37 cellular contexts compared by ENCODE assay signal in the genomic region with DNA sequence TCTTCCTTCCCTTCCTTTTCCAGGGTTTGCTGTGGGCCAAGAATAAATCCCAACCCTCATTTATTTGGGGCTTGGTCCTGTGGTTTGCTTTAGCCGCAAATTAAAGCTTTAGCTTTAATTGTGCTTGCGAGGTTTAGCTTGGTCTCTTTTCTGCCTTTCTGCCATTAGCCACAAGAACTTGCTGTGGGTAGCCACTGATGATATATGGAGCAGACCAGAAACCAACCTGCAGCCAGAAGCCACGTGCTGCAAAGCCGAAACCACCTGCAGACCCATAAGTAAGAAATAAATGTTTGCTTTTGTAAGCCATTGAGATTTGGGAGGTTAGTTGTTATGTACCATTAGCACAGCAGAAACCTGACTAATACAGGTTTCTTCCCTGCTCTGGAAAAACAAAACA.
"Had no signal": no experiment of that assay in that cellular context is flagged by ENCODE, and none has a peak within 500 bp of the region (broad histone marks: within the 10 kb centered on the region; RNA-seq: fewer than 3 reads in every experiment).

No MANE protein-coding gene starts in this region.

- H3K4me1 Mint-ChIP-seq: activated B cell treated with CpG ODN at 0.5 μM for 24 hours; brain; central memory CD8-positive, alpha-beta T cell had no signal

- H3K27me3 Mint-ChIP-seq: activated B cell treated with CpG ODN at 0.5 μM for 24 hours; activated CD4-positive, alpha-beta memory T cell treated with anti-CD3 and anti-CD28 coated beads for 36 hours; activated CD4-positive, alpha-beta T cell treated with anti-CD3 and anti-CD28 coated beads, Interleukin-2, amount 10 ng/mL, durations not matched to agents 24 days and 14 days; activated CD8-positive, alpha-beta T cell treated with anti-CD3 and anti-CD28 coated beads for 36 hours; activated naive CD4-positive, alpha-beta T cell treated with anti-CD3 and anti-CD28 coated beads, Interleukin-2, amount 10 ng/mL, durations not matched to agents 7 days and 5 days; activated naive CD4-positive, alpha-beta T cell treated with anti-CD3 and anti-CD28 coated beads, Interleukin-2, amount 50 U/mL, for 24 hours; activated naive CD8-positive, alpha-beta T cell; activated naive CD8-positive, alpha-beta T cell treated with anti-CD3 and anti-CD28 coated beads, Interleukin-2, amount 10 ng/mL, durations not matched to agents 7 days and 5 days; activated naive CD8-positive, alpha-beta T cell treated with anti-CD3 and anti-CD28 coated beads, Interleukin-2, amount 50 U/mL, for 24 hours; brain; central memory CD8-positive, alpha-beta T cell had no signal

- H3K9me3 ChIP-seq: ascending aorta had no signal

- H3K9me3 Mint-ChIP-seq: activated B cell treated with CpG ODN at 0.5 μM for 24 hours; activated CD4-positive, alpha-beta memory T cell treated with anti-CD3 and anti-CD28 coated beads for 36 hours; activated CD8-positive, alpha-beta T cell treated with anti-CD3 and anti-CD28 coated beads for 36 hours; activated naive CD4-positive, alpha-beta T cell treated with anti-CD3 and anti-CD28 coated beads, Interleukin-2, amount 50 U/mL, for 24 hours; activated naive CD8-positive, alpha-beta T cell treated with anti-CD3 and anti-CD28 coated beads, Interleukin-2, amount 10 ng/mL, durations not matched to agents 7 days and 5 days; activated naive CD8-positive, alpha-beta T cell treated with anti-CD3 and anti-CD28 coated beads, Interleukin-2, amount 50 U/mL, for 24 hours; activated T-cell treated with anti-CD3 and anti-CD28 coated beads, Interleukin-2, amount 50 U/mL, for 4 hours; activated T-cell treated with anti-CD3 and anti-CD28 coated beads, Interleukin-2, amount 50 U/mL, for 72 hours; activated T-helper 2 cell treated with anti-CD3 and anti-CD28 coated beads, Interferon-gamma antibody, Interleukin-2, Interleukin-4, amounts not matched to agents 10 μg/mL and 5 μg/mL and 100 μg/mL, durations not matched to agents 14 hours and 24 hours and 36 hours; brain; central memory CD8-positive, alpha-beta T cell; T-helper 1 cell treated with Interleukin-12 subunit alpha and Interleukin-12 subunit beta and Interleukin-4 antibody, amounts not matched to agents 30 μg/mL and 1 μg/mL, for 36 hours; T-helper 2 cell treated with Interferon-gamma antibody and Interleukin-4, amounts not matched to agents 5 μg/mL and 100 μg/mL, for 36 hours had no signal

- FAIRE-seq: bronchial epithelial cell, TTC549 had no signal

- H3K36me3 Mint-ChIP-seq: activated CD4-positive, alpha-beta memory T cell treated with anti-CD3 and anti-CD28 coated beads for 36 hours; activated naive CD4-positive, alpha-beta T cell treated with anti-CD3 and anti-CD28 coated beads, Interleukin-2, amount 10 ng/mL, durations not matched to agents 7 days and 5 days; activated naive CD4-positive, alpha-beta T cell treated with anti-CD3 and anti-CD28 coated beads, Interleukin-2, amount 50 U/mL, for 24 hours; activated naive CD8-positive, alpha-beta T cell; activated naive CD8-positive, alpha-beta T cell treated with anti-CD3 and anti-CD28 coated beads, Interleukin-2, amount 10 ng/mL, durations not matched to agents 7 days and 5 days; brain had no signal

- H3K4me1 ChIP-seq: ascending aorta had no signal

- H3K4me3 ChIP-seq: ascending aorta, cardiac muscle cell had no signal

- H3K4me3 Mint-ChIP-seq: activated B cell treated with CpG ODN at 0.5 μM for 24 hours; activated CD4-positive, alpha-beta memory T cell treated with anti-CD3 and anti-CD28 coated beads for 36 hours; activated CD4-positive, alpha-beta T cell treated with anti-CD3 and anti-CD28 coated beads, Interleukin-2, amount 10 ng/mL, durations not matched to agents 24 days and 14 days; activated CD8-positive, alpha-beta T cell treated with anti-CD3 and anti-CD28 coated beads for 36 hours; activated naive CD4-positive, alpha-beta T cell treated with anti-CD3 and anti-CD28 coated beads, Interleukin-2, amount 10 ng/mL, durations not matched to agents 7 days and 5 days; activated naive CD4-positive, alpha-beta T cell treated with anti-CD3 and anti-CD28 coated beads, Interleukin-2, amount 50 U/mL, for 24 hours; activated naive CD8-positive, alpha-beta T cell; activated naive CD8-positive, alpha-beta T cell treated with anti-CD3 and anti-CD28 coated beads, Interleukin-2, amount 10 ng/mL, durations not matched to agents 7 days and 5 days; activated naive CD8-positive, alpha-beta T cell treated with anti-CD3 and anti-CD28 coated beads, Interleukin-2, amount 50 U/mL, for 24 hours; activated T-cell treated with anti-CD3 and anti-CD28 coated beads, Interleukin-2, amount 50 U/mL, for 4 hours; activated T-cell treated with anti-CD3 and anti-CD28 coated beads, Interleukin-2, amount 50 U/mL, for 72 hours; brain; central memory CD8-positive, alpha-beta T cell; T-helper 1 cell treated with Interleukin-12 subunit alpha and Interleukin-12 subunit beta and Interleukin-4 antibody, amounts not matched to agents 30 μg/mL and 1 μg/mL, for 36 hours; T-helper 2 cell treated with Interferon-gamma antibody and Interleukin-4, amounts not matched to agents 5 μg/mL and 100 μg/mL, for 36 hours had no signal

- H3K27me3 ChIP-seq: ascending aorta, cardiac muscle cell had no signal

- DNase-seq: activated B cell treated with CpG ODN at 0.5 μM for 24 hours; activated CD4-positive, alpha-beta memory T cell treated with anti-CD3 and anti-CD28 coated beads for 36 hours; activated CD4-positive, alpha-beta T cell treated with anti-CD3 and anti-CD28 coated beads for 4 hours; activated CD4-positive, alpha-beta T cell treated with anti-CD3 and anti-CD28 coated beads, Interleukin-2, amount 10 ng/mL, durations not matched to agents 24 days and 14 days; activated CD4-positive, alpha-beta T cell treated with anti-CD3 and anti-CD28 coated beads, Interleukin-2, amount 50 U/mL, for 1 hour; activated CD4-positive, alpha-beta T cell treated with anti-CD3 and anti-CD28 coated beads, Interleukin-2, amount 50 U/mL, for 4 hours; activated CD4-positive, CD25-positive, alpha-beta regulatory T cell treated with anti-CD3 and anti-CD28 coated beads, Interleukin-2, amount 50 U/mL, for 72 hours; activated CD8-positive, alpha-beta memory T cell treated with anti-CD3 and anti-CD28 coated beads, Interleukin-2, amount 50 U/mL, for 4 hours; activated CD8-positive, alpha-beta T cell treated with anti-CD3 and anti-CD28 coated beads for 36 hours; activated effector memory CD4-positive, alpha-beta T cell treated with Interleukin-2 at 50 U/mL for 16 hours; activated gamma-delta T cell; activated naive CD4-positive, alpha-beta T cell treated with anti-CD3 and anti-CD28 coated beads, Interleukin-2, amount 10 ng/mL, durations not matched to agents 7 days and 5 days; activated naive CD4-positive, alpha-beta T cell treated with Interleukin-2 at 50 U/mL for 16 hours; activated naive CD8-positive, alpha-beta T cell treated with anti-CD3 and anti-CD28 coated beads, Interleukin-2, amount 10 ng/mL, durations not matched to agents 7 days and 5 days; activated naive CD8-positive, alpha-beta T cell treated with anti-CD3 and anti-CD28 coated beads, Interleukin-2, amount 50 U/mL, for 24 hours; activated T-cell treated with anti-CD3 and anti-CD28 coated beads for 4 hours; activated T-cell treated with anti-CD3 and anti-CD28 coated beads, Interleukin-2, amount 50 U/mL, for 1 hour; activated T-cell treated with anti-CD3 and anti-CD28 coated beads, Interleukin-2, amount 50 U/mL, for 4 hours; activated T-cell treated with anti-CD3 and anti-CD28 coated beads, Interleukin-2, amount 50 U/mL, for 72 hours; amygdala; anterior cingulate cortex; caudate nucleus; cerebellar nuclear complex; T-helper 2 cell; T-helper 9 cell had no signal

- H3K27ac ChIP-seq: ascending aorta, cardiac muscle cell, VCaP had no signal

- H3K27ac Mint-ChIP-seq: activated B cell treated with CpG ODN at 0.5 μM for 24 hours; activated CD4-positive, alpha-beta memory T cell treated with anti-CD3 and anti-CD28 coated beads for 36 hours; activated CD4-positive, alpha-beta T cell treated with anti-CD3 and anti-CD28 coated beads, Interleukin-2, amount 10 ng/mL, durations not matched to agents 24 days and 14 days; activated CD8-positive, alpha-beta T cell treated with anti-CD3 and anti-CD28 coated beads for 36 hours; activated naive CD4-positive, alpha-beta T cell treated with anti-CD3 and anti-CD28 coated beads, Interleukin-2, amount 10 ng/mL, durations not matched to agents 7 days and 5 days; activated naive CD4-positive, alpha-beta T cell treated with anti-CD3 and anti-CD28 coated beads, Interleukin-2, amount 50 U/mL, for 24 hours; activated naive CD8-positive, alpha-beta T cell; activated naive CD8-positive, alpha-beta T cell treated with anti-CD3 and anti-CD28 coated beads, Interleukin-2, amount 10 ng/mL, durations not matched to agents 7 days and 5 days; activated naive CD8-positive, alpha-beta T cell treated with anti-CD3 and anti-CD28 coated beads, Interleukin-2, amount 50 U/mL, for 24 hours; activated T-cell treated with anti-CD3 and anti-CD28 coated beads, Interleukin-2, amount 50 U/mL, for 72 hours; activated T-helper 2 cell treated with anti-CD3 and anti-CD28 coated beads, Interferon-gamma antibody, Interleukin-2, Interleukin-4, amounts not matched to agents 10 μg/mL and 5 μg/mL and 100 μg/mL, durations not matched to agents 14 hours and 24 hours and 36 hours; brain; T-helper 1 cell treated with Interleukin-12 subunit alpha and Interleukin-12 subunit beta and Interleukin-4 antibody, amounts not matched to agents 30 μg/mL and 1 μg/mL, for 36 hours; T-helper 2 cell treated with Interferon-gamma antibody and Interleukin-4, amounts not matched to agents 5 μg/mL and 100 μg/mL, for 36 hours had no signal

- H3K36me3 ChIP-seq: ascending aorta, cardiac muscle cell had no signal

- ATAC-seq: activated CD8-positive, alpha-beta T cell treated with anti-CD3 and anti-CD28 coated beads for 36 hours; activated naive CD8-positive, alpha-beta T cell treated with anti-CD3 and anti-CD28 coated beads, Interleukin-2, amount 50 U/mL, for 24 hours; activated T-cell treated with anti-CD3 and anti-CD28 coated beads, Interleukin-2, amount 50 U/mL, for 4 hours; activated T-cell treated with anti-CD3 and anti-CD28 coated beads, Interleukin-2, amount 50 U/mL, for 72 hours had no signal
